Comparison of ENCODE assay signal across 13 cellular contexts in genomic region chr11:10350341-10350740, GRCh38. TPM values are rescaled to one million over a fixed set of nuclear protein-coding genes. Genes with fewer than 3 reads are reported as not detected.
DNase-seq lines count a peak whose midpoint lies in the region; ATAC-seq, FAIRE-seq and TF ChIP-seq lines count a peak whose summit lies in the region.
"Had no signal": no experiment of that assay in that cellular context is flagged by ENCODE, and none has a peak within 500 bp of the region (broad histone marks: within the 10 kb centered on the region; RNA-seq: fewer than 3 reads in every experiment).

No MANE protein-coding gene starts in this region.

- H2AFZ ChIP-seq in ACC112 (ENCODE audit: low read length, unreplicated experiment) = no peak overlapping the region
- no peak overlapping the region for H2AFZ ChIP-seq in astrocyte (ENCODE audit: low read depth, low read length)

- H3K9me3 ChIP-seq in astrocyte (ENCODE audit: insufficient read depth, low read depth, low read length) = no peaks in the 10 kb centered on the region
- no peaks in the 10 kb centered on the region for H3K9me3 ChIP-seq in iPS-18a (ENCODE audit: control insufficient read depth, low read depth, low read length)
- H3K9me3 ChIP-seq: BLaER1, pancreas had no signal

- H4K20me1 ChIP-seq in astrocyte (ENCODE audit: insufficient read depth, low read length) = no peaks in the 10 kb centered on the region
- H4K20me1 ChIP-seq: BLaER1 had no signal

- H3K4me1 ChIP-seq in ACC112 (ENCODE audit: control insufficient read depth, insufficient read depth, low read length, unreplicated experiment) (peaks cover 51% of the 10 kb centered on the region), astrocyte (ENCODE audit: insufficient read depth, low read length) (peaks cover 24% of the 10 kb centered on the region), iPS-18a (ENCODE audit: control insufficient read depth, low read depth, low read length) (peaks cover 35% of the 10 kb centered on the region)
- H3K4me1 ChIP-seq: BLaER1 had no signal

- FAIRE-seq in astrocyte (lab: Jason Lieb, UNC) = no peak
- no peak for FAIRE-seq in frontal cortex (lab: Jason Lieb, UNC)
- FAIRE-seq: pancreas had no signal

- H3K4me3 ChIP-seq in ACC112 (ENCODE audit: low read depth, low read length) (no peak overlapping the region), astrocyte (ENCODE audit: insufficient read depth, low read depth, low read length) (no peak overlapping the region), iPS-18a (ENCODE audit: low read length) (no peak overlapping the region)
- H3K4me3 ChIP-seq: BLaER1, dorsolateral prefrontal cortex, pancreas had no signal

- peaks cover 4% of the 10 kb centered on the region for H3K27me3 Mint-ChIP-seq in astrocyte (ENCODE audit: low read depth, unreplicated experiment)

- H3K27me3 ChIP-seq in ACC112 (ENCODE audit: insufficient read depth, low read length) = no peaks in the 10 kb centered on the region
- H3K27me3 ChIP-seq in astrocyte (ENCODE audit: insufficient read depth, low read length) = no peaks in the 10 kb centered on the region
- H3K27me3 ChIP-seq in iPS-18a (ENCODE audit: control insufficient read depth, insufficient read depth, low read length) = no peaks in the 10 kb centered on the region
- H3K27me3 ChIP-seq: BLaER1, dorsolateral prefrontal cortex, pancreas had no signal

- no peak overlapping the region for H3K4me3 Mint-ChIP-seq in astrocyte (ENCODE audit: unreplicated experiment)

- no peaks in the 10 kb centered on the region for H3K36me3 Mint-ChIP-seq in astrocyte (ENCODE audit: low read depth, unreplicated experiment)

- peak overlapping the region; percentile 51 for H3K4me2 ChIP-seq in astrocyte (ENCODE audit: low read length)
- H3K4me2 ChIP-seq: BLaER1 had no signal

- H3K4me1 Mint-ChIP-seq in astrocyte (ENCODE audit: low read depth, unreplicated experiment) = peaks cover 33% of the 10 kb centered on the region

- H3K27ac ChIP-seq in ACC112 (ENCODE audit: low read depth, low read length) (peak overlapping the region; percentile 66), astrocyte (ENCODE audit: low read depth, low read length) (peak overlapping the region; percentile 38), iPS-18a (ENCODE audit: low read length) (peak overlapping the region; percentile 56)
- H3K27ac ChIP-seq: BLaER1, dorsolateral prefrontal cortex had no signal

- no peaks in the 10 kb centered on the region for H3K79me2 ChIP-seq in ACC112 (ENCODE audit: control insufficient read depth, insufficient read depth, low read length, unreplicated experiment)
- no peaks in the 10 kb centered on the region for H3K79me2 ChIP-seq in astrocyte (ENCODE audit: insufficient read depth, low read length)

- H3K9ac ChIP-seq in astrocyte (ENCODE audit: low read length) (peak overlapping the region; percentile 36), iPS-18a (ENCODE audit: low read length) (peak overlapping the region; percentile 55)
- H3K9ac ChIP-seq: BLaER1 had no signal

- no peak for TF ChIP-seq CTCF in astrocyte (IDR thresholded peaks at IDR 0.05; ENCODE audit: insufficient read depth, low read depth, low read length)

- no peaks in the 10 kb centered on the region for H3K9me3 Mint-ChIP-seq in astrocyte (ENCODE audit: unreplicated experiment)

- ATAC-seq in HG03045 (IDR thresholded peaks at IDR 0.05; ENCODE audit: unreplicated experiment) (no peak), HG02763 (IDR thresholded peaks at IDR 0.05; ENCODE audit: unreplicated experiment) (no peak)
- ATAC-seq: left colon, pancreas had no signal

- DNase-seq in HS-27A (ENCODE audit: low read depth) (peak; percentile 84), astrocyte (ENCODE audit: low read depth) (peak; percentile 85), C1 segment of cervical spinal cord (lab: John Stamatoyannopoulos, UW) (no peak), frontal cortex (ENCODE audit: low spot score in 2 of 2) (no peak)
- DNase-seq: dorsolateral prefrontal cortex, left colon, NCI-H526 treated with DMSO at 0.1 percent for 48 hours, pancreas had no signal

- H3K27ac Mint-ChIP-seq in astrocyte (ENCODE audit: unreplicated experiment) = peak overlapping the region; percentile 99

- H3K36me3 ChIP-seq in ACC112 (ENCODE audit: insufficient read depth, low read length) (no peaks in the 10 kb centered on the region), astrocyte (ENCODE audit: insufficient read depth, low read length) (no peaks in the 10 kb centered on the region), iPS-18a (ENCODE audit: control insufficient read depth, low read depth, low read length) (no peaks in the 10 kb centered on the region)
- H3K36me3 ChIP-seq: BLaER1, pancreas had no signal

RNA-seq across cellular contexts. Expression of gene ADM, which starts 45.5 kb away (rescaled TPM):
- total RNA-seq in astrocyte (75.9 and 78.7 TPM in 2 replicates), frontal cortex (8.6 TPM)

RNA-seq across cellular contexts. Expression of gene SBF2, which starts 56.3 kb away (rescaled TPM):
- total RNA-seq in astrocyte = 43.7 and 50.0 TPM in 2 replicates
- 104 TPM for total RNA-seq in frontal cortex

Comparison
In these comparisons a context has a peak if more than half of its experiments do, and no peak if none do; other contexts are left out.
1. DNase-seq: peak in HS-27A (single experiment) and astrocyte (single experiment); none in C1 segment of cervical spinal cord (0 of 14) and frontal cortex (0 of 2).
2. Peak in every context shown above with its lines, with median percentiles within 50 percentile points of each other: H3K27ac ChIP-seq.